Comparison of ENCODE assay signal across 29 cellular contexts in genomic region chr10:33556103-33556502, GRCh38.
"Had no signal": no experiment of that assay in that cellular context is flagged by ENCODE, and none has a peak within 500 bp of the region (broad histone marks: within the 10 kb centered on the region; RNA-seq: fewer than 3 reads in every experiment).

No MANE protein-coding gene starts in this region.

- H3K4me1 Mint-ChIP-seq: activated CD4-positive, alpha-beta T cell treated with anti-CD3 and anti-CD28 coated beads, Interleukin-2, amount 10 ng/mL, durations not matched to agents 24 days and 14 days; activated naive CD4-positive, alpha-beta T cell treated with anti-CD3 and anti-CD28 coated beads, Interleukin-2, amount 50 U/mL, for 24 hours; activated naive CD8-positive, alpha-beta T cell treated with anti-CD3 and anti-CD28 coated beads, Interleukin-2, amount 50 U/mL, for 24 hours had no signal

- ATAC-seq: activated CD4-positive, alpha-beta T cell treated with anti-CD3 and anti-CD28 coated beads for 36 hours; activated CD8-positive, alpha-beta memory T cell treated with anti-CD3 and anti-CD28 coated beads, Interleukin-2, amount 10 ng/mL, durations not matched to agents 7 days and 5 days; activated CD8-positive, alpha-beta T cell treated with anti-CD3 and anti-CD28 coated beads, Interleukin-2, amount 10 ng/mL, durations not matched to agents 7 days and 5 days; activated naive CD8-positive, alpha-beta T cell treated with anti-CD3 and anti-CD28 coated beads, Interleukin-2, amount 50 U/mL, for 24 hours; body of pancreas; foreskin keratinocyte; gastrocnemius medialis had no signal

- H3K27ac ChIP-seq: adrenal gland, body of pancreas, colonic mucosa, esophagus muscularis mucosa, foreskin keratinocyte, gastrocnemius medialis had no signal

- H3K36me3 Mint-ChIP-seq: activated CD4-positive, alpha-beta memory T cell treated with anti-CD3 and anti-CD28 coated beads for 36 hours; activated CD8-positive, alpha-beta memory T cell treated with anti-CD3 and anti-CD28 coated beads, Interleukin-2, amount 10 ng/mL, durations not matched to agents 7 days and 5 days; activated naive CD4-positive, alpha-beta T cell treated with anti-CD3 and anti-CD28 coated beads, Interleukin-2, amount 50 U/mL, for 24 hours; activated naive CD8-positive, alpha-beta T cell treated with anti-CD3 and anti-CD28 coated beads for 36 hours had no signal

- H3K36me3 ChIP-seq: adrenal gland, colonic mucosa, esophagus muscularis mucosa, gastrocnemius medialis had no signal

- H3K9me3 Mint-ChIP-seq: activated CD4-positive, alpha-beta memory T cell treated with anti-CD3 and anti-CD28 coated beads for 36 hours; activated CD4-positive, alpha-beta T cell treated with anti-CD3 and anti-CD28 coated beads, Interleukin-2, amount 10 ng/mL, durations not matched to agents 24 days and 14 days; activated naive CD4-positive, alpha-beta T cell treated with anti-CD3 and anti-CD28 coated beads for 36 hours; activated naive CD4-positive, alpha-beta T cell treated with anti-CD3 and anti-CD28 coated beads, Interleukin-2, amount 50 U/mL, for 24 hours; activated naive CD8-positive, alpha-beta T cell treated with anti-CD3 and anti-CD28 coated beads, Interleukin-2, amount 50 U/mL, for 24 hours; activated T-helper 1 cell treated with anti-CD3 and anti-CD28 coated beads, Interleukin-12 subunit alpha, Interleukin-12 subunit beta, Interleukin-2, Interleukin-4 antibody, amounts not matched to agents 30 ng/mL and 10 ng/mL and 1 ng/mL, durations not matched to agents 14 hours and 24 hours and 36 hours; activated T-helper 2 cell treated with anti-CD3 and anti-CD28 coated beads, Interferon-gamma antibody, Interleukin-2, Interleukin-4, amounts not matched to agents 10 μg/mL and 5 μg/mL and 100 μg/mL, durations not matched to agents 14 hours and 24 hours and 36 hours had no signal

- H3K9me3 ChIP-seq: adrenal gland, body of pancreas, colonic mucosa, esophagus muscularis mucosa, gastrocnemius medialis had no signal

- H3K4me3 ChIP-seq: adrenal gland, body of pancreas, colonic mucosa, esophagus muscularis mucosa, gastrocnemius medialis had no signal

- H3K27me3 ChIP-seq: adrenal gland, body of pancreas, colonic mucosa, esophagus muscularis mucosa, gastrocnemius medialis had no signal

- DNase-seq: activated CD4-positive, alpha-beta memory T cell treated with anti-CD3 and anti-CD28 coated beads for 36 hours; activated CD4-positive, alpha-beta T cell treated with anti-CD3 and anti-CD28 coated beads for 36 hours; activated CD4-positive, alpha-beta T cell treated with anti-CD3 and anti-CD28 coated beads, Interleukin-2, amount 10 ng/mL, durations not matched to agents 24 days and 14 days; activated CD4-positive, CD25-positive, alpha-beta regulatory T cell; activated CD4-positive, CD25-positive, alpha-beta regulatory T cell treated with anti-CD3 and anti-CD28 coated beads, Interleukin-2, amount 50 U/mL, for 72 hours; activated CD8-positive, alpha-beta memory T cell treated with anti-CD3 and anti-CD28 coated beads, Interleukin-2, amount 10 ng/mL, durations not matched to agents 7 days and 5 days; activated CD8-positive, alpha-beta memory T cell treated with anti-CD3 and anti-CD28 coated beads, Interleukin-2, amount 50 U/mL, for 4 hours; activated CD8-positive, alpha-beta T cell treated with anti-CD3 and anti-CD28 coated beads, Interleukin-2, amount 10 ng/mL, durations not matched to agents 7 days and 5 days; activated effector memory CD4-positive, alpha-beta T cell treated with anti-CD3 and anti-CD28 coated beads, Interleukin-2, amount 50 U/mL, for 16 hours; activated naive CD4-positive, alpha-beta T cell treated with anti-CD3 and anti-CD28 coated beads for 36 hours; activated naive CD8-positive, alpha-beta T cell treated with anti-CD3 and anti-CD28 coated beads for 36 hours; activated naive CD8-positive, alpha-beta T cell treated with anti-CD3 and anti-CD28 coated beads, Interleukin-2, amount 50 U/mL, for 24 hours; activated T-cell treated with anti-CD3 and anti-CD28 coated beads, Interleukin-2, amount 50 U/mL, for 1 hour; activated T-cell treated with anti-CD3 and anti-CD28 coated beads, Interleukin-2, amount 50 U/mL, for 48 hours; adrenal gland; amygdala; aorta; body of pancreas; central memory CD4-positive, alpha-beta T cell; cerebellar nuclear complex; colonic mucosa; effector CD8-positive, alpha-beta T cell; foreskin keratinocyte; gastrocnemius medialis; T-helper 2 cell had no signal

- H3K27ac Mint-ChIP-seq: activated CD4-positive, alpha-beta memory T cell treated with anti-CD3 and anti-CD28 coated beads for 36 hours; activated CD4-positive, alpha-beta T cell treated with anti-CD3 and anti-CD28 coated beads for 36 hours; activated CD4-positive, alpha-beta T cell treated with anti-CD3 and anti-CD28 coated beads, Interleukin-2, amount 10 ng/mL, durations not matched to agents 24 days and 14 days; activated CD8-positive, alpha-beta memory T cell treated with anti-CD3 and anti-CD28 coated beads, Interleukin-2, amount 10 ng/mL, durations not matched to agents 7 days and 5 days; activated CD8-positive, alpha-beta T cell treated with anti-CD3 and anti-CD28 coated beads, Interleukin-2, amount 10 ng/mL, durations not matched to agents 7 days and 5 days; activated naive CD4-positive, alpha-beta T cell treated with anti-CD3 and anti-CD28 coated beads for 36 hours; activated naive CD4-positive, alpha-beta T cell treated with anti-CD3 and anti-CD28 coated beads, Interleukin-2, amount 50 U/mL, for 24 hours; activated naive CD8-positive, alpha-beta T cell treated with anti-CD3 and anti-CD28 coated beads for 36 hours; activated naive CD8-positive, alpha-beta T cell treated with anti-CD3 and anti-CD28 coated beads, Interleukin-2, amount 50 U/mL, for 24 hours; activated T-helper 1 cell treated with anti-CD3 and anti-CD28 coated beads, Interleukin-12 subunit alpha, Interleukin-12 subunit beta, Interleukin-2, Interleukin-4 antibody, amounts not matched to agents 30 ng/mL and 10 ng/mL and 1 ng/mL, durations not matched to agents 14 hours and 24 hours and 36 hours; activated T-helper 2 cell treated with anti-CD3 and anti-CD28 coated beads, Interferon-gamma antibody, Interleukin-2, Interleukin-4, amounts not matched to agents 10 μg/mL and 5 μg/mL and 100 μg/mL, durations not matched to agents 14 hours and 24 hours and 36 hours had no signal

- H3K4me1 ChIP-seq: adrenal gland, body of pancreas, colonic mucosa, gastrocnemius medialis had no signal

- H3K4me3 Mint-ChIP-seq: activated CD4-positive, alpha-beta memory T cell treated with anti-CD3 and anti-CD28 coated beads for 36 hours; activated CD4-positive, alpha-beta T cell treated with anti-CD3 and anti-CD28 coated beads for 36 hours; activated CD4-positive, alpha-beta T cell treated with anti-CD3 and anti-CD28 coated beads, Interleukin-2, amount 10 ng/mL, durations not matched to agents 24 days and 14 days; activated CD8-positive, alpha-beta memory T cell treated with anti-CD3 and anti-CD28 coated beads, Interleukin-2, amount 10 ng/mL, durations not matched to agents 7 days and 5 days; activated CD8-positive, alpha-beta T cell treated with anti-CD3 and anti-CD28 coated beads, Interleukin-2, amount 10 ng/mL, durations not matched to agents 7 days and 5 days; activated naive CD4-positive, alpha-beta T cell treated with anti-CD3 and anti-CD28 coated beads for 36 hours; activated naive CD4-positive, alpha-beta T cell treated with anti-CD3 and anti-CD28 coated beads, Interleukin-2, amount 50 U/mL, for 24 hours; activated naive CD8-positive, alpha-beta T cell treated with anti-CD3 and anti-CD28 coated beads for 36 hours; activated naive CD8-positive, alpha-beta T cell treated with anti-CD3 and anti-CD28 coated beads, Interleukin-2, amount 50 U/mL, for 24 hours; activated T-helper 1 cell treated with anti-CD3 and anti-CD28 coated beads, Interleukin-12 subunit alpha, Interleukin-12 subunit beta, Interleukin-2, Interleukin-4 antibody, amounts not matched to agents 30 ng/mL and 10 ng/mL and 1 ng/mL, durations not matched to agents 14 hours and 24 hours and 36 hours had no signal

- H3K27me3 Mint-ChIP-seq: activated CD8-positive, alpha-beta memory T cell treated with anti-CD3 and anti-CD28 coated beads, Interleukin-2, amount 10 ng/mL, durations not matched to agents 7 days and 5 days had no signal
